8 cellular contexts compared by ENCODE assay signal in the genomic region with DNA sequence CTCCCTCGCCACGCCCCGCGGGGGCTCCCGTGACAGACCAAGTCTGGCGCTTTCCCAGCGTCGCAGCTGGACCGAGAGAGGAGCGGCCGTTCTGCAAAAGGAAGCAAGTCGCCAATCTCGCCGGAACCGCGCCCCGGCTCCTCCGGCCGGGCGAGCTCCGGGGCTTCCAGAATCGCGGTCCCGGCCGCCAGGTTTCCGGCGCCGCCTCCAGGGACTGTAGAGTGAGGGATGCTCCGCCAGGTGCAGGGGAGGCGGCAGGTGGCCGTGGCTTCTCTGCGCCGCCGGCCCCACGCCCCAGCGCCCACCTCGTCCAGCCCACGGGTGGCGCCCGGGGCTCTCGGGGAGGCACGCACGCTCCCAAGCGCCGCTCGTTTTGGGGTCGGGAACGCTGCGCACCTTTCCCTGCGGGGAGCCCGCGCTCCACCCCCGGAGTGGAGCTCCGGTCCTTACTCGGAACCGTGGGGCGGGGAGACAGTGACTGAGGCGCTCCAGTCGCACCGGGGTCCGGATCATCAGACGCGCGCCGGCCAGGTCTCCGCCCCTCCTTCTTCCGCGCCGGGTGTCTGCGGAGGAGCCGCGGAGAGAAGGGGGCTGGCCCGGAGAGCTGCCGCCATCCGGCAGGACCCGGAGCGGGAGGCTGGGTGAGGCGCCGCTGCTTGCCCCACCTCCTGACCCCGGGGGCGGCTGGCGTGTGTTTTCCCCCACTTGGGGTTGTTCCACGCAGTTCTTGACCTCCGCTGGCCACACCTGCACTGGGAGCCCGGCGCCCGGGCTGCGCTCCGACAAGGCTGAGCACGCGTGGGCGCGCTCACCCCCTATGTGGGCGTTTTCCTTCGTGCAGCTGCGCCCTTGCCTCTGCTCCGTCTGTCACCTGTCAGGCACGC. TPM values are rescaled to one million over a fixed set of nuclear protein-coding genes. Genes with fewer than 3 reads are reported as not detected.
A peak's percentile ranks its signal among the peaks of the same experiment; 100 is the strongest.
DNase-seq lines count a peak whose midpoint lies in the region; ATAC-seq lines count a peak whose summit lies in the region.

A gene with protein sequence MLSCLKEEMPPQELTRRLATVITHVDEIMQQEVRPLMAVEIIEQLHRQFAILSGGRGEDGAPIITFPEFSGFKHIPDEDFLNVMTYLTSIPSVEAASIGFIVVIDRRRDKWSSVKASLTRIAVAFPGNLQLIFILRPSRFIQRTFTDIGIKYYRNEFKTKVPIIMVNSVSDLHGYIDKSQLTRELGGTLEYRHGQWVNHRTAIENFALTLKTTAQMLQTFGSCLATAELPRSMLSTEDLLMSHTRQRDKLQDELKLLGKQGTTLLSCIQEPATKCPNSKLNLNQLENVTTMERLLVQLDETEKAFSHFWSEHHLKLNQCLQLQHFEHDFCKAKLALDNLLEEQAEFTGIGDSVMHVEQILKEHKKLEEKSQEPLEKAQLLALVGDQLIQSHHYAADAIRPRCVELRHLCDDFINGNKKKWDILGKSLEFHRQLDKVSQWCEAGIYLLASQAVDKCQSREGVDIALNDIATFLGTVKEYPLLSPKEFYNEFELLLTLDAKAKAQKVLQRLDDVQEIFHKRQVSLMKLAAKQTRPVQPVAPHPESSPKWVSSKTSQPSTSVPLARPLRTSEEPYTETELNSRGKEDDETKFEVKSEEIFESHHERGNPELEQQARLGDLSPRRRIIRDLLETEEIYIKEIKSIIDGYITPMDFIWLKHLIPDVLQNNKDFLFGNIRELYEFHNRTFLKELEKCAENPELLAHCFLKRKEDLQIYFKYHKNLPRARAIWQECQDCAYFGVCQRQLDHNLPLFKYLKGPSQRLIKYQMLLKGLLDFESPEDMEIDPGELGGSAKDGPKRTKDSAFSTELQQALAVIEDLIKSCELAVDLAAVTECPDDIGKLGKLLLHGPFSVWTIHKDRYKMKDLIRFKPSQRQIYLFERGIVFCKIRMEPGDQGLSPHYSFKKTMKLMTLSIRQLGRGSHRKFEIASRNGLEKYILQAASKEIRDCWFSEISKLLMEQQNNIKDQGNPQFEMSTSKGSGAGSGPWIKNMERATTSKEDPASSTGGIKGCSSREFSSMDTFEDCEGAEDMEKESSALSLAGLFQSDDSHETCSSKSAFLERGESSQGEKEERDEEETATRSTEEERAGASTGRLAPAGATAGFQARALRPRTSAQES (minus strand): TSS at position 480 of the 884 bp plus-strand sequence. CDS start 642 bp downstream, outside the sequence.

- ATAC-seq in HG02588 (IDR thresholded peaks at IDR 0.05; ENCODE audit: unreplicated experiment): peak; percentile 62
- no peak for ATAC-seq in GM19397 (IDR thresholded peaks at IDR 0.05; ENCODE audit: unreplicated experiment)

- in situ Hi-C loops in G401 (cut with HindIII; ENCODE audit: low sequenced_read_pairs): no loop called here

- DNase-seq in G401 (ENCODE audit: low spot score) (peak; percentile 72), NCI-H1694 (lab: John Stamatoyannopoulos, UW) (peak; percentile 43), cerebellar cortex (ENCODE audit: low spot score) (peak; percentile 63), kidney tubule cell (ENCODE audit: low spot score) (peak; percentile 44)
- DNase-seq in activated CD4-positive, CD25-positive, alpha-beta regulatory T cell treated with anti-CD3 and anti-CD28 coated beads, Interleukin-2, amount 50 U/mL, for 72 hours: peak; percentile 74
- DNase-seq in stimulated activated CD4-positive, alpha-beta T cell treated with anti-CD3 and anti-CD28 coated beads, Interleukin-1b, Interleukin-23, amount 100 ng/mL, for 24 hours (ENCODE audit: low read depth in 4 of 4, low spot score in 1 of 4): peak; percentile 36 to 73 (median 51)

RNA-seq across cellular contexts. Expression of the gene that starts here (rescaled TPM):
- 0.31 and 2.6 TPM in 2 replicates for total RNA-seq in G401 (2014; rRNA removed; shearing (Covaris generic))
